ENCODE assay signal across 17 cellular contexts in genomic region chr3:9135526-9135925, GRCh38.
DNase-seq lines count a peak whose midpoint lies in the region; ATAC-seq, FAIRE-seq and TF ChIP-seq lines count a peak whose summit lies in the region.
"Had no signal": no experiment of that assay in that cellular context is flagged by ENCODE, and none has a peak within 500 bp of the region (broad histone marks: within the 10 kb centered on the region; RNA-seq: fewer than 3 reads in every experiment).

No MANE protein-coding gene starts in this region.

- H3K4me3 Mint-ChIP-seq in astrocyte (ENCODE audit: unreplicated experiment): no peak overlapping the region
- H3K4me3 Mint-ChIP-seq: activated CD8-positive, alpha-beta T cell treated with anti-CD3 and anti-CD28 coated beads, Interleukin-2, amount 10 ng/mL, durations not matched to agents 7 days and 5 days; activated T-helper 17 cell treated with anti-CD3 and anti-CD28 coated beads, Interleukin-2, amount 50 U/mL, for 72 hours; CD4-positive, CD25-positive, alpha-beta regulatory T cell had no signal

- H3K9me3 ChIP-seq in ES-I3 (ENCODE audit: control insufficient read depth, insufficient read depth, low read length) (no peaks in the 10 kb centered on the region), astrocyte (ENCODE audit: insufficient read depth, low read depth, low read length) (peaks cover 4% of the 10 kb centered on the region), iPS DF 6.9 (ENCODE audit: control insufficient read depth, insufficient read depth, low read length) (no peaks in the 10 kb centered on the region), parathyroid adenoma (ENCODE audit: control insufficient read depth, low read length) (no peaks in the 10 kb centered on the region)
- H3K9me3 ChIP-seq: adrenal gland, transverse colon had no signal

- H3K9me3 Mint-ChIP-seq in astrocyte (ENCODE audit: unreplicated experiment): peaks cover 9% of the 10 kb centered on the region

- no peak for TF ChIP-seq CTCF in astrocyte (IDR thresholded peaks at IDR 0.05; ENCODE audit: insufficient read depth, low read depth, low read length)
- no peak for TF ChIP-seq CTCF in parathyroid adenoma (IDR thresholded peaks at IDR 0.05)

- no peaks in the 10 kb centered on the region for H4K20me1 ChIP-seq in astrocyte (ENCODE audit: insufficient read depth, low read length)

- peaks cover 18% of the 10 kb centered on the region for H3K27me3 ChIP-seq in astrocyte (ENCODE audit: insufficient read depth, low read length)
- no peaks in the 10 kb centered on the region; the same call in 1 of the 2 replicates for H3K27me3 ChIP-seq in iPS DF 6.9 (ENCODE audit: control insufficient read depth, insufficient read depth, low read length)
- H3K27me3 ChIP-seq in parathyroid adenoma (ENCODE audit: control insufficient read depth, insufficient read depth, low read length): no peaks in the 10 kb centered on the region
- H3K27me3 ChIP-seq: adrenal gland had no signal

- no peak overlapping the region for H3K27ac Mint-ChIP-seq in astrocyte (ENCODE audit: unreplicated experiment)
- H3K27ac Mint-ChIP-seq: activated CD8-positive, alpha-beta T cell treated with anti-CD3 and anti-CD28 coated beads, Interleukin-2, amount 10 ng/mL, durations not matched to agents 7 days and 5 days; activated T-helper 17 cell treated with anti-CD3 and anti-CD28 coated beads, Interleukin-2, amount 50 U/mL, for 72 hours; CD4-positive, CD25-positive, alpha-beta regulatory T cell; naive B cell had no signal

- no peak for ATAC-seq in GM18520 (IDR thresholded peaks at IDR 0.05; ENCODE audit: unreplicated experiment)
- ATAC-seq: activated T-helper 17 cell treated with anti-CD3 and anti-CD28 coated beads, Interleukin-2, amount 50 U/mL, for 72 hours had no signal

- peaks cover 32% of the 10 kb centered on the region for H3K27me3 Mint-ChIP-seq in astrocyte (ENCODE audit: low read depth, unreplicated experiment)

- H2AFZ ChIP-seq in astrocyte (ENCODE audit: low read depth, low read length) (peak overlapping the region; percentile 56), parathyroid adenoma (peak overlapping the region; percentile 84)

- H3K4me3 ChIP-seq in astrocyte (ENCODE audit: insufficient read depth, low read depth, low read length) (no peak overlapping the region), iPS DF 6.9 (ENCODE audit: low read length) (peak overlapping the region; percentile 37; the same call in 1 of the 2 replicates), parathyroid adenoma (ENCODE audit: low read depth, low read length) (no peak overlapping the region)

- FAIRE-seq in astrocyte (lab: Jason Lieb, UNC): no peak
- FAIRE-seq: colon had no signal

- H3K79me2 ChIP-seq in astrocyte (ENCODE audit: insufficient read depth, low read length) (no peaks in the 10 kb centered on the region), parathyroid adenoma (no peaks in the 10 kb centered on the region)

- peak overlapping the region; percentile 76 for H3K4me2 ChIP-seq in astrocyte (ENCODE audit: low read length)
- H3K4me2 ChIP-seq in parathyroid adenoma (ENCODE audit: low read length): peak overlapping the region; percentile 50

- H3K36me3 Mint-ChIP-seq in astrocyte (ENCODE audit: low read depth, unreplicated experiment): no peaks in the 10 kb centered on the region
- H3K36me3 Mint-ChIP-seq: CD4-positive, CD25-positive, alpha-beta regulatory T cell; naive B cell had no signal

- no peaks in the 10 kb centered on the region for H3K4me1 Mint-ChIP-seq in astrocyte (ENCODE audit: low read depth, unreplicated experiment)
- H3K4me1 Mint-ChIP-seq: activated T-helper 17 cell treated with anti-CD3 and anti-CD28 coated beads, Interleukin-2, amount 50 U/mL, for 72 hours had no signal

- no peak overlapping the region for H3K27ac ChIP-seq in astrocyte (ENCODE audit: low read depth, low read length)
- no peak overlapping the region for H3K27ac ChIP-seq in iPS DF 6.9 (ENCODE audit: low read length)
- H3K27ac ChIP-seq in parathyroid adenoma: no peak overlapping the region
- H3K27ac ChIP-seq: adrenal gland, transverse colon had no signal

- no peaks in the 10 kb centered on the region for H3K36me3 ChIP-seq in ES-I3 (ENCODE audit: insufficient read depth, low read length)
- no peaks in the 10 kb centered on the region for H3K36me3 ChIP-seq in astrocyte (ENCODE audit: insufficient read depth, low read length)
- H3K36me3 ChIP-seq in iPS DF 6.9 (ENCODE audit: control insufficient read depth, insufficient read depth, low read length): no peaks in the 10 kb centered on the region
- no peaks in the 10 kb centered on the region for H3K36me3 ChIP-seq in parathyroid adenoma (ENCODE audit: control insufficient read depth, insufficient read depth, low read length)
- H3K36me3 ChIP-seq: adrenal gland, transverse colon had no signal

- WGBS in iPS DF 6.9 (ENCODE audit: insufficient coverage, insufficient read length): no CpG with 5 or more reads among the region's 6 CpGs

- no peak for DNase-seq in astrocyte (ENCODE audit: low read depth)
- DNase-seq in iPS DF 6.9 (ENCODE audit: low read depth, low spot score): no peak
- no peak for DNase-seq in kidney tubule cell (ENCODE audit: low spot score)
- no peak for DNase-seq in NCI-H1417 (lab: John Stamatoyannopoulos, UW)
- no peak for DNase-seq in DMS79 (lab: John Stamatoyannopoulos, UW)
- DNase-seq: activated CD8-positive, alpha-beta T cell treated with anti-CD3 and anti-CD28 coated beads, Interleukin-2, amount 10 ng/mL, durations not matched to agents 7 days and 5 days; naive B cell; stimulated activated CD4-positive, alpha-beta T cell treated with anti-CD3 and anti-CD28 coated beads, Interleukin-1b, Interleukin-23, amount 100 ng/mL, for 48 hours; SW 1271; transverse colon had no signal

- H3K9ac ChIP-seq in ES-I3 (ENCODE audit: low read depth, low read length) (peak overlapping the region; percentile 49; the same call in 1 of the 2 replicates), astrocyte (ENCODE audit: low read length) (no peak overlapping the region), parathyroid adenoma (no peak overlapping the region)

- H3K4me1 ChIP-seq in ES-I3 (ENCODE audit: insufficient read depth, low read length) (no peaks in the 10 kb centered on the region; the same call in 1 of the 2 replicates), astrocyte (ENCODE audit: insufficient read depth, low read length) (no peaks in the 10 kb centered on the region), iPS DF 6.9 (ENCODE audit: control insufficient read depth, insufficient read depth, low read length) (peaks cover 3% of the 10 kb centered on the region), parathyroid adenoma (peaks cover 3% of the 10 kb centered on the region)
